20 cellular contexts compared by ENCODE assay signal in genomic region chr11:45889555-45889954, GRCh38. TPM values are rescaled to one million over a fixed set of nuclear protein-coding genes. Genes with fewer than 3 reads are reported as not detected.
DNase-seq lines count a peak whose midpoint lies in the region; ATAC-seq and TF ChIP-seq lines count a peak whose summit lies in the region.
"Had no signal": no experiment of that assay in that cellular context is flagged by ENCODE, and none has a peak within 500 bp of the region (broad histone marks: within the 10 kb centered on the region; RNA-seq: fewer than 3 reads in every experiment).

No MANE protein-coding gene starts in this region.

- WGBS in trophoblast cell (ENCODE audit: extremely low coverage, insufficient coverage, insufficient read length), result no CpG with 5 or more reads among the region's 8 CpGs

- peaks cover 11% of the 10 kb centered on the region for H3F3A ChIP-seq in neural progenitor cell (ENCODE audit: low read depth)

- no peak overlapping the region for H3K14ac ChIP-seq in trophoblast cell (ENCODE audit: low read length)

- H3K4me2 ChIP-seq in neural progenitor cell, result no peak overlapping the region
- no peak overlapping the region for H3K4me2 ChIP-seq in trophoblast cell (ENCODE audit: low read length)
- H3K4me2 ChIP-seq: BLaER1 had no signal

- H3K79me2 ChIP-seq in neural progenitor cell (ENCODE audit: low read depth) (no peaks in the 10 kb centered on the region), trophoblast cell (ENCODE audit: control insufficient read depth, insufficient read depth, low read length, poor library complexity) (no peaks in the 10 kb centered on the region)

- no peak overlapping the region for H3K23ac ChIP-seq in trophoblast cell (ENCODE audit: low read length)

- peak overlapping the region; percentile 30 for H3K4me3 Mint-ChIP-seq in glutamatergic neuron (ENCODE audit: unreplicated experiment)
- H3K4me3 Mint-ChIP-seq in neural progenitor cell, result peak overlapping the region; percentile 7
- H3K4me3 Mint-ChIP-seq: B cell; CD4-positive, CD25-positive, alpha-beta regulatory T cell; CD8-positive, alpha-beta T cell had no signal

- H3K27me3 Mint-ChIP-seq in glutamatergic neuron (ENCODE audit: unreplicated experiment) (peaks cover 27% of the 10 kb centered on the region), neural progenitor cell (ENCODE audit: insufficient read depth, low read depth) (peaks cover 11% of the 10 kb centered on the region)

- no peak overlapping the region for H3K18ac ChIP-seq in trophoblast cell (ENCODE audit: low read length)

- H4K12ac ChIP-seq in trophoblast cell (ENCODE audit: low read depth, low read length), result no peak overlapping the region

- H3K9me3 Mint-ChIP-seq in glutamatergic neuron (ENCODE audit: unreplicated experiment) (peaks cover 18% of the 10 kb centered on the region), neural progenitor cell (no peaks in the 10 kb centered on the region)
- H3K9me3 Mint-ChIP-seq: CD8-positive, alpha-beta T cell had no signal

- no peak overlapping the region for H3K27ac ChIP-seq in neural progenitor cell
- H3K27ac ChIP-seq in trophoblast cell (ENCODE audit: low read depth, low read length), result no peak overlapping the region
- H3K27ac ChIP-seq: 22Rv1, BLaER1, C4-2B, GM23248 had no signal

- H3K9me3 ChIP-seq in neural progenitor cell (ENCODE audit: low read depth) (no peaks in the 10 kb centered on the region), trophoblast cell (ENCODE audit: insufficient read depth, low read depth, low read length) (peaks cover 4% of the 10 kb centered on the region)
- H3K9me3 ChIP-seq: BLaER1, Caco-2 had no signal

- no peak overlapping the region for H2BK12ac ChIP-seq in trophoblast cell (ENCODE audit: low read length)

- H3K4ac ChIP-seq in trophoblast cell (ENCODE audit: low read depth, low read length), result no peak overlapping the region

- H4K20me1 ChIP-seq in neural progenitor cell (ENCODE audit: low read depth), result peaks cover 25% of the 10 kb centered on the region

- no peak overlapping the region for H4K8ac ChIP-seq in trophoblast cell (ENCODE audit: low read depth, low read length)

- H3K9ac ChIP-seq in neural progenitor cell (no peak overlapping the region), trophoblast cell (ENCODE audit: low read length) (no peak overlapping the region)
- H3K9ac ChIP-seq: BLaER1, GM23248 had no signal

- H3K4me1 Mint-ChIP-seq in glutamatergic neuron (ENCODE audit: low read depth, unreplicated experiment), result peaks cover 62% of the 10 kb centered on the region
- peaks cover 11% of the 10 kb centered on the region for H3K4me1 Mint-ChIP-seq in neural progenitor cell

- intact Hi-C loops in Right ventricle myocardium inferior (cut with DNase I) (no loop called here), cardiac septum (cut with DNase I) (no loop called here)

- ATAC-seq in Right ventricle myocardium inferior, result no peak
- ATAC-seq: CD8-positive, alpha-beta T cell had no signal

- H3K4me3 ChIP-seq in neural progenitor cell, result no peak overlapping the region
- no peak overlapping the region for H3K4me3 ChIP-seq in trophoblast cell (ENCODE audit: low read depth, low read length)
- H3K4me3 ChIP-seq: BLaER1, GM23248 had no signal

- H3K4me1 ChIP-seq in neural progenitor cell, result peaks cover 10% of the 10 kb centered on the region
- peaks cover 4 to 7% of the 10 kb centered on the region in 2 experiments for H3K4me1 ChIP-seq in trophoblast cell (ENCODE audit: control insufficient read depth in 1 of 2, insufficient read depth in 2 of 2, low read length in 2 of 2)

- no peak overlapping the region for H2BK5ac ChIP-seq in trophoblast cell (ENCODE audit: low read depth, low read length, poor library complexity)

- no peak overlapping the region for H2BK120ac ChIP-seq in trophoblast cell (ENCODE audit: insufficient read depth, low read length, poor library complexity)

- TF ChIP-seq CTCF in glutamatergic neuron (IDR thresholded peaks at IDR 0.05; ENCODE audit: partially characterized antibody, unreplicated experiment) (no peak), neural progenitor cell (IDR thresholded peaks at IDR 0.05) (no peak)

- no peak overlapping the region for H2AK5ac ChIP-seq in trophoblast cell (ENCODE audit: low read length)

- H3K27me3 ChIP-seq in neural progenitor cell (peaks cover 11% of the 10 kb centered on the region), trophoblast cell (ENCODE audit: insufficient read depth, low read length) (peaks cover 9% of the 10 kb centered on the region)
- H3K27me3 ChIP-seq: BLaER1 had no signal

- no peak overlapping the region for H4K91ac ChIP-seq in trophoblast cell (ENCODE audit: low read depth, low read length)

- no peak overlapping the region for H2AFZ ChIP-seq in neural progenitor cell (replicated peaks)
- H2AFZ ChIP-seq in trophoblast cell (ENCODE audit: insufficient read depth, low read length, poor library complexity), result no peak overlapping the region
- H2AFZ ChIP-seq: GM23248 had no signal

- DNase-seq in Right ventricle myocardium inferior (ENCODE audit: missing footprints) (peak; percentile 37), cardiac septum (ENCODE audit: low spot score) (no peak), glutamatergic neuron (peak; percentile 2), neural progenitor cell (ENCODE audit: low spot score) (no peak), NCI-H2081 (lab: John Stamatoyannopoulos, UW) (no peak), trophoblast cell (no peak)
- no peak for DNase-seq in activated CD4-positive, alpha-beta T cell treated with anti-CD3 and anti-CD28 coated beads, Interleukin-2, amount 50 U/mL, for 1 hour
- DNase-seq: Caco-2; CD4-positive, CD25-positive, alpha-beta regulatory T cell; CD8-positive, alpha-beta T cell; DMS153; DND-41; GM23248; H7; HCEC 1CT had no signal

- H3K36me3 ChIP-seq in neural progenitor cell (no peaks in the 10 kb centered on the region), trophoblast cell (ENCODE audit: control insufficient read depth in 1 of 2, insufficient read depth in 2 of 2, low read length in 2 of 2) (no peaks in the 10 kb centered on the region)
- H3K36me3 ChIP-seq: BLaER1 had no signal

- H3K79me1 ChIP-seq in trophoblast cell (ENCODE audit: low read length), result no peaks in the 10 kb centered on the region

- H3K27ac Mint-ChIP-seq in glutamatergic neuron (ENCODE audit: unreplicated experiment), result no peak overlapping the region
- no peak overlapping the region for H3K27ac Mint-ChIP-seq in neural progenitor cell
- H3K27ac Mint-ChIP-seq: B cell; CD4-positive, CD25-positive, alpha-beta regulatory T cell; CD8-positive, alpha-beta T cell had no signal

- no peaks in the 10 kb centered on the region for H3K36me3 Mint-ChIP-seq in glutamatergic neuron (ENCODE audit: unreplicated experiment)
- H3K36me3 Mint-ChIP-seq in neural progenitor cell, result no peaks in the 10 kb centered on the region
- H3K36me3 Mint-ChIP-seq: CD8-positive, alpha-beta T cell had no signal

RNA-seq across cellular contexts. Expression of gene MAPK8IP1, which starts 4.1 kb away (rescaled TPM):
- 5.9 TPM for total RNA-seq in Right ventricle myocardium inferior
- total RNA-seq in cardiac septum, result 7.5 TPM
- 299 TPM for total RNA-seq in glutamatergic neuron (ENCODE audit: unreplicated experiment)
- total RNA-seq in neural progenitor cell (ENCODE audit: low replicate concordance), result 3.7 and 11.0 TPM in 2 replicates
- polyA plus RNA-seq in trophoblast cell (2013), result 7.4 and 8.1 TPM in 2 replicates

RNA-seq across cellular contexts. Expression of gene FREY1, which starts 17.5 kb away (rescaled TPM):
- total RNA-seq in Right ventricle myocardium inferior (not detected), cardiac septum (0.54 TPM), glutamatergic neuron (ENCODE audit: unreplicated experiment) (0.78 TPM), neural progenitor cell (ENCODE audit: low replicate concordance) (0.99 TPM in 1 of 2 replicates, not detected in the other)
- polyA plus RNA-seq in trophoblast cell (2013), result 0.40 and 0.43 TPM in 2 replicates
- total RNA-seq: GM23248 had no signal
- polyA plus RNA-seq: AG04450; CD4-positive, CD25-positive, alpha-beta regulatory T cell; GM23248 had no signal

RNA-seq across cellular contexts. Expression of gene PEX16, which starts 28.1 kb away (rescaled TPM):
- total RNA-seq in Right ventricle myocardium inferior (10.4 TPM), cardiac septum (13.0 TPM), glutamatergic neuron (ENCODE audit: unreplicated experiment) (51.8 TPM), neural progenitor cell (ENCODE audit: low replicate concordance) (11.6 and 26.5 TPM in 2 replicates)
- 14.1 and 15.5 TPM in 2 replicates for polyA plus RNA-seq in trophoblast cell (2013)

RNA-seq across cellular contexts. Expression of gene LARGE2, which starts 32.9 kb away (rescaled TPM):
- total RNA-seq in Right ventricle myocardium inferior, result not detected
- not detected for total RNA-seq in cardiac septum
- total RNA-seq in glutamatergic neuron (ENCODE audit: unreplicated experiment), result 3.0 TPM
- 5.0 and 13.4 TPM in 2 replicates for total RNA-seq in neural progenitor cell (ENCODE audit: low replicate concordance)
- polyA plus RNA-seq in trophoblast cell (2013), result 7.3 and 8.4 TPM in 2 replicates
- total RNA-seq: GM23248 had no signal
- polyA plus RNA-seq: AG04450, GM23248 had no signal

RNA-seq across cellular contexts. Expression of gene CRY2, which starts 42.3 kb away (rescaled TPM):
- total RNA-seq in Right ventricle myocardium inferior, result 69.8 TPM
- 49.6 TPM for total RNA-seq in cardiac septum
- total RNA-seq in glutamatergic neuron (ENCODE audit: unreplicated experiment), result 44.0 TPM
- 15.8 and 18.7 TPM in 2 replicates for total RNA-seq in neural progenitor cell (ENCODE audit: low replicate concordance)
- polyA plus RNA-seq in trophoblast cell (2013), result 7.8 and 8.1 TPM in 2 replicates

Comparison
In these comparisons a context has a peak if more than half of its experiments do, and no peak if none do; other contexts are left out.
1. DNase-seq: peak in Right ventricle myocardium inferior (single experiment) and glutamatergic neuron (single experiment); none in cardiac septum (single experiment), neural progenitor cell (single experiment), NCI-H2081 (0 of 2), trophoblast cell (0 of 2) and activated CD4-positive, alpha-beta T cell treated with anti-CD3 and anti-CD28 coated beads, Interleukin-2, amount 50 U/mL, for 1 hour (single experiment).
2. RNA of gene MAPK8IP1, which starts 4.1 kb away (total RNA-seq): 299 TPM in glutamatergic neuron (single experiment); 7.5 TPM in cardiac septum (single experiment), 5.9 TPM in Right ventricle myocardium inferior (single experiment) and 3.7 to 11.0 TPM in neural progenitor cell; every median in the first group is over 10 times any median in the second.